9 cellular contexts compared by ENCODE assay signal in genomic region chr16:73746554-73746953, GRCh38.
"Had no signal": no experiment of that assay in that cellular context is flagged by ENCODE, and none has a peak within 500 bp of the region (broad histone marks: within the 10 kb centered on the region; RNA-seq: fewer than 3 reads in every experiment).

No MANE protein-coding gene starts in this region.

- H3K4me1 ChIP-seq: HAP-1 had no signal

- ATAC-seq: HCT116, HepG2 had no signal

- H3K9me3 ChIP-seq: HAP-1 had no signal

- H3K9ac ChIP-seq: GM23248 had no signal

- H3K27ac ChIP-seq: GM23248, HL-60 had no signal

- DNase-seq: GM23248, GOT3, H7, HFFc6, KBM-7 had no signal

- H2AFZ ChIP-seq: GM23248 had no signal

- FAIRE-seq: HepG2 had no signal

- H3K4me3 ChIP-seq: GM23248, HAP-1 had no signal

- H3K36me3 ChIP-seq: HAP-1 had no signal
